ENCODE assay signal across 8 cellular contexts in the genomic region with DNA sequence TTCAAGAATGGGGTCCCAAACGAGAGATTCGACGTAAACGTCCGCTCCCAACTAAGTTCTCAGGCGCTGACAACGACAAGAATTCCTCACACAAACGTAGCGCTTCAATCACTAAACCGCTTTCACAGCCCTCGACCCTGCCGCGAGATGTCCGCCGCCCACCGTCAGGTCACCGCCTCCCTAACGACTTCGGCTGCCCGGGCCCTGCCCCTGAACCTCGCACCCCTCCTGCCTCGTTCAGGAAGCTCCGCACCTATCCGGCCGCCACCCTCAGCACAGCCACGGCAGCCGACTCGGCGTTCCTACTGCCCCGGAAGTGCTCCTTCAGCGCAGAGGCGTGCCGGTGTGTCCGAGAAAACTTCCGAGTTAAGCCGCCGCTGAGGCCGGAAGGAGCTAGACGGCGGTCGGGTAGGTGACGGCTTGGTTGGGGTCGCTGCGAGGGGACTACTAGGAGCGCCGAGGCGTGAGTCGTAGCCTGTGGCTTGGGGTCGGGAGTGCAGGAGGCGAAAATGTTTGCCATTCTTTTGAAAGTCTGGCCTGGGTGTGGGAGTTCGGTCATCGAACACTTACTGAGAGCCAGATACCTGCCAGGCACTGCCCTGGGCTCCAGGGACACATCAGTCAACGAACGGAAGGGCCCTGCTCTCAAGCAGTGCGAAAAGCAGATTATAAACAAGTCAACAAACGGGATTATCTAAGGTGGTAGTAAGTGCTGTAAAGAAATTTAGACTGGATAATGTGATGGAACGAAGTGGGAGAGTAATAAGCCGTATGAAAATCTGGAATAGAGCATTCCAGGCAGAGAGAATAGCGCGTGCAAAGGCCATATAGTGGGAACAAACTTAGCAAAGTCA. TPM values are rescaled to one million over a fixed set of nuclear protein-coding genes. Genes with fewer than 3 reads are reported as not detected.
DNase-seq lines count a peak whose midpoint lies in the region; TF ChIP-seq lines count a peak whose summit lies in the region.

FAM114A2 (minus strand) TSS at position 307 of the 854 bp plus-strand sequence. CDS start 3,957 bp downstream, outside the sequence.
MFAP3 (plus strand) TSS at position 364 of the 854 bp plus-strand sequence. CDS start 10,756 bp downstream, outside the sequence.

- H3K27me3 ChIP-seq in GM06990 (replicated peaks; ENCODE audit: control insufficient read depth, insufficient read depth, low read length), result no peaks in the 10 kb centered on the region

- H3K27me3 Mint-ChIP-seq in HFFc6 (ENCODE audit: insufficient read depth), result peaks cover 3% of the 10 kb centered on the region
- no peaks in the 10 kb centered on the region for H3K27me3 Mint-ChIP-seq in activated naive CD4-positive, alpha-beta T cell treated with anti-CD3 and anti-CD28 coated beads, Interleukin-2, amount 10 ng/mL, durations not matched to agents 7 days and 5 days

- no peaks in the 10 kb centered on the region for H3K9me3 Mint-ChIP-seq in HFFc6
- no peaks in the 10 kb centered on the region for H3K9me3 Mint-ChIP-seq in activated naive CD4-positive, alpha-beta T cell treated with anti-CD3 and anti-CD28 coated beads, Interleukin-2, amount 10 ng/mL, durations not matched to agents 7 days and 5 days

- H3K9ac ChIP-seq in SK-N-MC (ENCODE audit: insufficient read length), result peak within 1 kb of the TSS; percentile 85

- H3K27ac Mint-ChIP-seq in HFFc6, result peak within 1 kb of the TSS; percentile 96
- peak within 1 kb of the TSS; percentile 96 for H3K27ac Mint-ChIP-seq in activated naive CD4-positive, alpha-beta T cell treated with anti-CD3 and anti-CD28 coated beads, Interleukin-2, amount 10 ng/mL, durations not matched to agents 7 days and 5 days

- peak within 1 kb of the TSS; percentile 99 for H3K4me3 Mint-ChIP-seq in HFFc6
- H3K4me3 Mint-ChIP-seq in activated naive CD4-positive, alpha-beta T cell treated with anti-CD3 and anti-CD28 coated beads, Interleukin-2, amount 10 ng/mL, durations not matched to agents 7 days and 5 days, result peak within 1 kb of the TSS; percentile 89

- CTCF ChIA-PET in activated naive CD4-positive, alpha-beta T cell treated with anti-CD3 and anti-CD28 coated beads, Interleukin-2, amount 10 ng/mL, durations not matched to agents 7 days and 5 days (lab: Charles Lee), result interaction anchor here (1.3 to 1.7 kb wide), 2 partner anchors 11 to 33 kb away, joined by 3 to 4 read pairs; no protein-coding TSS in a partner anchor

- TF ChIP-seq CTCF in GM06990 (IDR thresholded peaks at IDR 0.05; ENCODE audit: insufficient read depth, low read length, poor library complexity, severe bottlenecking) (no peak), HFFc6 (IDR thresholded peaks at IDR 0.05) (no peak)

- no peaks in the 10 kb centered on the region for H3K9me3 ChIP-seq in SK-N-MC (ENCODE audit: low read depth, low read length)

- H3K36me3 ChIP-seq in GM06990 (ENCODE audit: control insufficient read depth, insufficient read depth, low read length) (no peaks in the 10 kb centered on the region), SK-N-MC (ENCODE audit: insufficient read depth, low read length) (no peaks in the 10 kb centered on the region)

- peak; percentile 91 for DNase-seq in GM06990 (ENCODE audit: extremely low read depth, insufficient read length)
- peak; percentile 84 for DNase-seq in HFFc6
- DNase-seq in NAMALWA (ENCODE audit: low spot score), result peak; percentile 94
- peak; percentile 22 for DNase-seq in SK-N-MC (ENCODE audit: low read depth, low spot score)
- DNase-seq in activated naive CD4-positive, alpha-beta T cell treated with anti-CD3 and anti-CD28 coated beads, Interleukin-2, amount 10 ng/mL, durations not matched to agents 7 days and 5 days, result peak; percentile 94
- peak; percentile 92 for DNase-seq in germinal center (ENCODE audit: low spot score)
- DNase-seq in non-pigmented ciliary epithelial cell (ENCODE audit: low read depth), result peak; percentile 32
- DNase-seq in substantia nigra (lab: John Stamatoyannopoulos, UW), result peak; percentile 16 to 87 (median 69)

- no peak within 1 kb of the TSS for H3K27ac ChIP-seq in SK-N-MC
- H3K27ac ChIP-seq in substantia nigra (ENCODE audit: low read depth, low read length, poor library complexity, severe bottlenecking), result peak within 1 kb of the TSS; percentile 62

- H3K4me1 Mint-ChIP-seq in HFFc6 (ENCODE audit: low read depth), result peaks cover 46% of the 10 kb centered on the region
- H3K4me1 Mint-ChIP-seq in activated naive CD4-positive, alpha-beta T cell treated with anti-CD3 and anti-CD28 coated beads, Interleukin-2, amount 10 ng/mL, durations not matched to agents 7 days and 5 days, result peaks cover 46% of the 10 kb centered on the region

- peak within 1 kb of the TSS; percentile 95 for H3K4me3 ChIP-seq in GM06990 (replicated peaks; ENCODE audit: low read depth, low read length)
- H3K4me3 ChIP-seq in SK-N-MC, result peak within 1 kb of the TSS; percentile 96

- peaks cover 8% of the 10 kb centered on the region; the same call in 1 of the 2 replicates for H3K36me3 Mint-ChIP-seq in HFFc6 (ENCODE audit: low read depth)
- H3K36me3 Mint-ChIP-seq in activated naive CD4-positive, alpha-beta T cell treated with anti-CD3 and anti-CD28 coated beads, Interleukin-2, amount 10 ng/mL, durations not matched to agents 7 days and 5 days, result peaks cover 12% of the 10 kb centered on the region

RNA-seq across cellular contexts. Expression of gene FAM114A2, which starts in this region (rescaled TPM):
- total RNA-seq in HFFc6 (2021; fragmentation: NEBNext Ultra II Directional; extraction: Animal tissue kit (Norgen Biotek cat#: 25700)), result 10 to 100 TPM; 30.3 to 35.8 (median 34.6) TPM

RNA-seq across cellular contexts. Expression of gene MFAP3, which starts in this region (rescaled TPM):
- 10 to 100 TPM; 23.5 to 30.1 (median 27.3) TPM for total RNA-seq in HFFc6 (2021; fragmentation: NEBNext Ultra II Directional; extraction: Animal tissue kit (Norgen Biotek cat#: 25700))

Comparison
In these comparisons a context has a peak if more than half of its experiments do, and no peak if none do; other contexts are left out.
1. DNase-seq: peak in every context shown above with its lines; median percentile 94 in NAMALWA; 94 in activated naive CD4-positive, alpha-beta T cell treated with anti-CD3 and anti-CD28 coated beads, Interleukin-2, amount 10 ng/mL, durations not matched to agents 7 days and 5 days; 92 in germinal center; 91 in GM06990; 84 in HFFc6; 69 in substantia nigra; 32 in non-pigmented ciliary epithelial cell; 22 in SK-N-MC.